In the genomic region with DNA sequence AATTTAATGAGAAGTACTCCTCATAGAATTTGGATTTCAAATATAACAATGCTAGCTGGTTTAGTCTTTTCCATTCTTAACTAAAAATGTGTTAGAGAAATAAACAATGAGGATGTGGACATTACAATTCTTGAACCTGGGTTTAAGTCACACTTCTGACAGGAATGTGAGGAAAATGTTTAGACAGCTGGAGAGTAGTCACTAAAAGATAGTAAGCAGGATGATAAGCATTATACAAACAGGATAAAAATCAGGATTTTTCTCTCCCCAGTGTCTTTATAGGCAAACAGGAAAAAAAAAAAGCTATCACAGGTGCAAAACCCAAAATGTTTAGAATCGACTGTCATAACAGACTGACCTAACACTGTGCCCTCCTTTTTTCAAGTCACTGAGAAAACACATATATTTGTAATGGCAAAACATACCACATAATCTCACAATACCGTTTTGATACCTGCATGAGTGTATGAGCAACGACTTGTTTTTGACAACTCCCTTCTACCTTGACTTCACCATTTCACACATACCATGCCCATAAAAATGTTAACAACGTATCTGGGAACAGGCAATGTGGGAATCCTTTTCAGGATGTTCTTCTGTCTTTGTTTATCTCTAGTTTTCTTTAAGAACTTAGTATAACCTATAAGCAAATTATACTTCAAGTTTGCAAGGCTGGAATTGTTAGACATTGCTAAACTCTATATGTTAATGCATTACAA, we compare ENCODE assay signal across 15 cellular contexts.
"Had no signal": no experiment of that assay in that cellular context is flagged by ENCODE, and none has a peak within 500 bp of the region (broad histone marks: within the 10 kb centered on the region; RNA-seq: fewer than 3 reads in every experiment).

No MANE protein-coding gene starts in this region.

- DNase-seq: activated T-cell treated with anti-CD3 and anti-CD28 coated beads, Interleukin-2, amount 50 U/mL, for 1 hour; amniotic stem cell; dorsolateral prefrontal cortex; hypothalamus; left cardiac atrium; natural killer cell; occipital lobe; stimulated activated CD4-positive, alpha-beta T cell treated with anti-CD3 and anti-CD28 coated beads, Interleukin-15, amount 100 ng/mL, for 24 hours; stimulated activated CD4-positive, alpha-beta T cell treated with anti-CD3 and anti-CD28 coated beads, Interleukin-4, amount 100 ng/mL, for 24 hours; T-helper 2 cell; upper lobe of right lung had no signal

- H3K4me3 ChIP-seq: dorsolateral prefrontal cortex, lung, upper lobe of right lung had no signal

- H3K9me3 Mint-ChIP-seq: activated naive CD4-positive, alpha-beta T cell treated with anti-CD3 and anti-CD28 coated beads, Interleukin-2, amount 50 U/mL, for 24 hours; natural killer cell had no signal

- H3K36me3 ChIP-seq: upper lobe of right lung had no signal

- H3K4me1 ChIP-seq: upper lobe of right lung had no signal

- H3K36me3 Mint-ChIP-seq: natural killer cell had no signal

- H3K27me3 ChIP-seq: dorsolateral prefrontal cortex, upper lobe of right lung had no signal

- H3K27ac ChIP-seq: dorsolateral prefrontal cortex, upper lobe of right lung had no signal

- H3K4me1 Mint-ChIP-seq: activated naive CD4-positive, alpha-beta T cell treated with anti-CD3 and anti-CD28 coated beads, Interleukin-2, amount 50 U/mL, for 24 hours had no signal

- H3K27me3 Mint-ChIP-seq: activated naive CD4-positive, alpha-beta T cell treated with anti-CD3 and anti-CD28 coated beads, Interleukin-2, amount 50 U/mL, for 24 hours; stimulated activated naive CD8-positive, alpha-beta T cell treated with anti-CD3 and anti-CD28 coated beads, Interleukin-15, Interleukin-2, amounts not matched to agents 100 ng/mL and 50 ng/mL, for 24 hours had no signal

- FAIRE-seq: endometrium had no signal

- H3K4me3 Mint-ChIP-seq: activated naive CD4-positive, alpha-beta T cell treated with anti-CD3 and anti-CD28 coated beads, Interleukin-2, amount 50 U/mL, for 24 hours; natural killer cell; stimulated activated naive CD8-positive, alpha-beta T cell treated with anti-CD3 and anti-CD28 coated beads, Interleukin-15, Interleukin-2, amounts not matched to agents 100 ng/mL and 50 ng/mL, for 24 hours had no signal

- H3K9me3 ChIP-seq: upper lobe of right lung had no signal

- H3K27ac Mint-ChIP-seq: activated naive CD4-positive, alpha-beta T cell treated with anti-CD3 and anti-CD28 coated beads, Interleukin-2, amount 50 U/mL, for 24 hours; natural killer cell; stimulated activated naive CD8-positive, alpha-beta T cell treated with anti-CD3 and anti-CD28 coated beads, Interleukin-15, Interleukin-2, amounts not matched to agents 100 ng/mL and 50 ng/mL, for 24 hours had no signal
